Comparison of ENCODE assay signal across 30 cellular contexts in genomic region chrX:88621278-88621677, GRCh38.
"Had no signal": no experiment of that assay in that cellular context is flagged by ENCODE, and none has a peak within 500 bp of the region (broad histone marks: within the 10 kb centered on the region; RNA-seq: fewer than 3 reads in every experiment).

No MANE protein-coding gene starts in this region.

- H3K4me3 ChIP-seq: MG63, Peyer's patch, SK-N-MC had no signal

- H3K9me3 ChIP-seq: MG63, Peyer's patch had no signal

- DNase-seq: Kasumi-1, MG63, MV-4-11, NCI-H1092, NCI-H1105, NCI-H1417 treated with DMSO at 0.1 percent for 48 hours, NCI-H1436 treated with DMSO at 0.1 percent for 48 hours, NCI-H1694 treated with DMSO at 0.1 percent for 48 hours, NCI-H187 treated with DMSO at 0.1 percent for 48 hours, NCI-H2029, NCI-H2081, NCI-H2171 treated with DMSO at 0.1 percent for 48 hours, NCI-H2227 treated with DMSO at 0.1 percent for 48 hours, NCI-H345, NCI-H446, NCI-H510A, NCI-H524, NCI-H526, NCI-H69, NCI-H748 treated with DMSO at 0.1 percent for 48 hours, NCI-H82, OCI-M1, PC-3, Peyer's patch, Right ventricle myocardium superior, RPMI8226, SHP77 treated with DMSO at 0.1 percent for 48 hours, SW 1271, T-helper 1 cell had no signal

- H3K4me1 ChIP-seq: Peyer's patch had no signal

- H3K27ac ChIP-seq: Peyer's patch, SK-N-MC had no signal

- H3K27me3 ChIP-seq: MG63, Peyer's patch had no signal

- H3K36me3 ChIP-seq: MG63, Peyer's patch had no signal

- ATAC-seq: PC-3 had no signal
